In the genomic region with DNA sequence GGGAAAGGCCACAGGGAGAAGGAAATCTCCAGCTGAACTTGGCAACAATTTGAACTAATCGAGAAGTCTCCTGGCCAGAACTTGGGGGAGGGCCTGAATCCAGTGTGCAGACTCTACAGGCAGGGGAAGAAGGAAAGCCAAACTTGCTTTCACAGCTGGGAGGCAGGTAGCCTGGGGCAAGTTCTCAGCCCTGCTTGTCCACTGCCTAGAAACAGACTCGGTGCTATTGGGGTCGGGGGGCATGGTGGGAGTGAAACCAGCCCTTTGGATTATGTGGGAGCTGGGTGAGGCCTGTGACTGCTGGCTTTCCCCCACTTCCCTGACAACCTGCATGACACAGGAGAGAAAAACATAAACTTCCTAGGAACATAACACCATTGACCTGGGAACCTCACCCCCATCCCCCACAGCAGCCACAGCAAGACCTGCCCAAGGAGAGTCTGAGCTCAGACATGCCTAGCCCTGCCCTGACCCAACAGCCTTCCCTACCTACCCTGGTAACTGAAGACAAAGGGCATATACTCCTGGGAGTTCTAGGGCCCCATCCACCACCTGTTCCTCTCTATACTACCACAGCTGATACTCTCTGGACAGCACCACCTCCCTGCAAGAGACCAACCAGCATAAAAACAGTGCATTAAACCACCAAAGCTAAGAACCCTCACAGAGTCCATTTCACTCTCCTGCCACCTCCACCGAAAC, we compare ENCODE assay signal across 13 cellular contexts.
"Had no signal": no experiment of that assay in that cellular context is flagged by ENCODE, and none has a peak within 500 bp of the region (broad histone marks: within the 10 kb centered on the region; RNA-seq: fewer than 3 reads in every experiment).

No MANE protein-coding gene starts in this region.

- H3K4me2 ChIP-seq: hepatocyte had no signal

- H3K4me1 ChIP-seq: sigmoid colon, upper lobe of right lung had no signal

- H3K27me3 ChIP-seq: hepatocyte, neutrophil, sigmoid colon, upper lobe of right lung had no signal

- H2AFZ ChIP-seq: hepatocyte had no signal

- ATAC-seq: activated CD8-positive, alpha-beta T cell treated with anti-CD3 and anti-CD28 coated beads for 36 hours; natural killer cell; stimulated activated naive B cell treated with anti-CD40 and anti-IgM and Interleukin-4, amounts not matched to agents 10 μg/mL and 1 μg/mL and 100 μg/mL, for 72 hours; upper lobe of right lung had no signal

- H3K36me3 ChIP-seq: neutrophil, sigmoid colon, upper lobe of right lung had no signal

- H3K9me3 ChIP-seq: neutrophil, upper lobe of right lung had no signal

- DNase-seq: activated CD4-positive, alpha-beta T cell treated with anti-CD3 and anti-CD28 coated beads, Interleukin-2, amount 10 ng/mL, durations not matched to agents 24 days and 14 days; activated CD8-positive, alpha-beta T cell treated with anti-CD3 and anti-CD28 coated beads for 36 hours; activated gamma-delta T cell; activated T-cell treated with anti-CD3 and anti-CD28 coated beads, Interleukin-2, amount 50 U/mL, for 24 hours; effector CD8-positive, alpha-beta T cell; natural killer cell; sigmoid colon; stimulated activated naive B cell treated with anti-CD40 and anti-IgM and Interleukin-4, amounts not matched to agents 10 μg/mL and 1 μg/mL and 100 μg/mL, for 72 hours; T-helper 1 cell; T-helper 9 cell; upper lobe of right lung had no signal

- H3K4me3 ChIP-seq: hepatocyte, sigmoid colon, upper lobe of right lung had no signal

- H3K27ac ChIP-seq: hepatocyte, neutrophil, sigmoid colon, upper lobe of right lung had no signal
